In genomic region chr6:132730560-132730959, GRCh38 we compare ENCODE assay signal across 15 cellular contexts. TPM values are rescaled to one million over a fixed set of nuclear protein-coding genes. Genes with fewer than 3 reads are reported as not detected.
DNase-seq lines count a peak whose midpoint lies in the region; ATAC-seq, FAIRE-seq and TF ChIP-seq lines count a peak whose summit lies in the region.
"Had no signal": no experiment of that assay in that cellular context is flagged by ENCODE, and none has a peak within 500 bp of the region (broad histone marks: within the 10 kb centered on the region; RNA-seq: fewer than 3 reads in every experiment).

No MANE protein-coding gene starts in this region.

- no peak overlapping the region for H3K9ac ChIP-seq in astrocyte (ENCODE audit: low read length)

- H3K36me3 Mint-ChIP-seq in astrocyte (ENCODE audit: low read depth, unreplicated experiment) = no peaks in the 10 kb centered on the region
- H3K36me3 Mint-ChIP-seq: activated naive CD4-positive, alpha-beta T cell treated with anti-CD3 and anti-CD28 coated beads, Interleukin-2, amount 10 ng/mL, durations not matched to agents 7 days and 5 days; natural killer cell had no signal

- H3K27me3 ChIP-seq in astrocyte (ENCODE audit: insufficient read depth, low read length) (no peaks in the 10 kb centered on the region), hepatocyte (no peaks in the 10 kb centered on the region), stomach (no peaks in the 10 kb centered on the region), SJCRH30 (0 out of 2 replicates have a peak, but pooled peaks cover 3% of the 10 kb centered on the region)

- H3K9me2 ChIP-seq in hepatocyte (replicated peaks; ENCODE audit: insufficient read depth) = no peaks in the 10 kb centered on the region

- no peak for TF ChIP-seq POLR2A in stomach (IDR thresholded peaks at IDR 0.05)

- H3K4me3 ChIP-seq in astrocyte (ENCODE audit: insufficient read depth, low read depth, low read length) (no peak overlapping the region), hepatocyte (no peak overlapping the region), stomach (no peak overlapping the region), SJCRH30 (no peak overlapping the region)

- H3K79me2 ChIP-seq in astrocyte (ENCODE audit: insufficient read depth, low read length) (no peaks in the 10 kb centered on the region), hepatocyte (no peaks in the 10 kb centered on the region)

- no peak overlapping the region for H3K27ac Mint-ChIP-seq in astrocyte (ENCODE audit: unreplicated experiment)
- H3K27ac Mint-ChIP-seq: activated naive CD4-positive, alpha-beta T cell treated with anti-CD3 and anti-CD28 coated beads, Interleukin-2, amount 10 ng/mL, durations not matched to agents 7 days and 5 days; natural killer cell had no signal

- H3K9me3 ChIP-seq in astrocyte (ENCODE audit: insufficient read depth, low read depth, low read length) (no peaks in the 10 kb centered on the region), hepatocyte (ENCODE audit: low read depth) (no peaks in the 10 kb centered on the region), stomach (no peaks in the 10 kb centered on the region), SJCRH30 (replicated peaks) (no peaks in the 10 kb centered on the region)
- H3K9me3 ChIP-seq: Caco-2 had no signal

- TF ChIP-seq CTCF in astrocyte (IDR thresholded peaks at IDR 0.05; ENCODE audit: insufficient read depth, low read depth, low read length) (no peak), hepatocyte (IDR thresholded peaks at IDR 0.05; ENCODE audit: poor library complexity) (no peak), stomach (IDR thresholded peaks at IDR 0.05) (no peak)

- H3K27ac ChIP-seq in astrocyte (ENCODE audit: low read depth, low read length) (no peak overlapping the region), hepatocyte (peak overlapping the region; percentile 68), stomach (peak overlapping the region in 3 of 5 donors; percentile 13 to 70 (median 68)), SJCRH30 (no peak overlapping the region)
- H3K27ac ChIP-seq: VCaP had no signal

- no peak for FAIRE-seq in astrocyte (lab: Jason Lieb, UNC)
- FAIRE-seq: frontal cortex had no signal

- DNase-seq in H4 (ENCODE audit: low spot score) (peak; percentile 74), astrocyte (ENCODE audit: low read depth) (peak; percentile 43), hepatocyte (ENCODE audit: low spot score) (peak; percentile 53), stomach (no peak), SJCRH30 (no peak)
- DNase-seq: activated naive CD4-positive, alpha-beta T cell treated with anti-CD3 and anti-CD28 coated beads, Interleukin-2, amount 10 ng/mL, durations not matched to agents 7 days and 5 days; Caco-2; left cardiac atrium; natural killer cell; NCI-H2081 treated with DMSO at 0.1 percent for 48 hours had no signal

- no peaks in the 10 kb centered on the region for H4K20me1 ChIP-seq in astrocyte (ENCODE audit: insufficient read depth, low read length)
- H4K20me1 ChIP-seq in hepatocyte (ENCODE audit: insufficient read depth, poor library complexity, severe bottlenecking) = no peaks in the 10 kb centered on the region

- 47% methylated on average over 3 of the region's 3 CpGs for WGBS in hepatocyte (ENCODE audit: low lambda C conversion rate, missing lambda C conversion rate)
- WGBS in stomach, 5 donors = 25 to 34% (median 28%) methylated on average over 3 of the region's 3 CpGs

- H3K4me3 Mint-ChIP-seq in astrocyte (ENCODE audit: unreplicated experiment) = no peak overlapping the region
- H3K4me3 Mint-ChIP-seq: activated naive CD4-positive, alpha-beta T cell treated with anti-CD3 and anti-CD28 coated beads, Interleukin-2, amount 10 ng/mL, durations not matched to agents 7 days and 5 days; natural killer cell had no signal

- ATAC-seq in HG03469 (IDR thresholded peaks at IDR 0.05; ENCODE audit: unreplicated experiment) (no peak), GM18517 (IDR thresholded peaks at IDR 0.05; ENCODE audit: unreplicated experiment) (no peak)
- ATAC-seq: left cardiac atrium, natural killer cell, SK-N-SH treated with all-trans-retinoic acid at 6 μM for 48 hours had no signal

- H3K36me3 ChIP-seq in astrocyte (ENCODE audit: insufficient read depth, low read length) (no peaks in the 10 kb centered on the region), hepatocyte (replicated peaks; ENCODE audit: insufficient read depth, low read depth) (no peaks in the 10 kb centered on the region), stomach (no peaks in the 10 kb centered on the region), SJCRH30 (no peaks in the 10 kb centered on the region)

- intact Hi-C loops in stomach (cut with DNase I; ENCODE audit: low total_unique reads) = no loop called here

- H2AFZ ChIP-seq in astrocyte (ENCODE audit: low read depth, low read length) (no peak overlapping the region), hepatocyte (no peak overlapping the region)

- H3K4me1 ChIP-seq in astrocyte (ENCODE audit: insufficient read depth, low read length) = no peaks in the 10 kb centered on the region
- peaks cover 13% of the 10 kb centered on the region for H3K4me1 ChIP-seq in hepatocyte (ENCODE audit: insufficient read depth)
- H3K4me1 ChIP-seq in stomach = peaks cover 5 to 50% (median 19%) of the 10 kb centered on the region in 4 donors
- H3K4me1 ChIP-seq in SJCRH30 = no peaks in the 10 kb centered on the region
- H3K4me1 ChIP-seq: Caco-2 had no signal

- no peaks in the 10 kb centered on the region for H3K27me3 Mint-ChIP-seq in astrocyte (ENCODE audit: low read depth, unreplicated experiment)
- H3K27me3 Mint-ChIP-seq: activated naive CD4-positive, alpha-beta T cell treated with anti-CD3 and anti-CD28 coated beads, Interleukin-2, amount 10 ng/mL, durations not matched to agents 7 days and 5 days had no signal

- no peak for TF ChIP-seq EP300 in stomach (IDR thresholded peaks at IDR 0.05)

- no peaks in the 10 kb centered on the region for H3K9me3 Mint-ChIP-seq in astrocyte (ENCODE audit: unreplicated experiment)
- H3K9me3 Mint-ChIP-seq: activated naive CD4-positive, alpha-beta T cell treated with anti-CD3 and anti-CD28 coated beads, Interleukin-2, amount 10 ng/mL, durations not matched to agents 7 days and 5 days; natural killer cell had no signal

- no peak overlapping the region for H3K4me2 ChIP-seq in astrocyte (ENCODE audit: low read length)
- peak overlapping the region; percentile 9 for H3K4me2 ChIP-seq in hepatocyte

- no peaks in the 10 kb centered on the region for H3K4me1 Mint-ChIP-seq in astrocyte (ENCODE audit: low read depth, unreplicated experiment)
- H3K4me1 Mint-ChIP-seq: natural killer cell had no signal

RNA-seq across cellular contexts. Expression of gene VNN1, which starts 16.7 kb away (rescaled TPM):
- not detected in 2 replicates for total RNA-seq in H4 (2014; rRNA removed; shearing (Covaris generic))
- 0.07 TPM in 1 of 2 replicates, not detected in the other for total RNA-seq in astrocyte
- total RNA-seq in hepatocyte = 1.2 and 1.4 TPM in 2 replicates
- 0.46 and 0.93 TPM in 2 replicates for polyA plus RNA-seq in hepatocyte
- 10 to 100 TPM in 1 of 5 donors, 1 to 10 TPM in 3, not detected in 1; 2.3 to 52.2 (median 3.3) TPM for total RNA-seq in stomach
- polyA plus RNA-seq in stomach = 1 to 10 TPM; 1.1 to 1.4 (median 1.2) TPM
- total RNA-seq in SJCRH30 (2014; rRNA removed; shearing (Covaris generic)) = 0.10 TPM in 1 of 2 replicates, not detected in the other
- total RNA-seq: Caco-2 had no signal

RNA-seq across cellular contexts. Expression of gene VNN2, which starts 27.1 kb away (rescaled TPM):
- 0.10 and 0.68 TPM in 2 replicates for total RNA-seq in H4 (2014; rRNA removed; shearing (Covaris generic))
- total RNA-seq in astrocyte (0.18 TPM in 1 of 2 replicates, not detected in the other), hepatocyte (4.0 and 6.8 TPM in 2 replicates), stomach (1 to 10 TPM in 3 of 5 donors, under 1 TPM in 1, not detected in 1; 0.45 to 9.5 (median 3.3) TPM)
- polyA plus RNA-seq in hepatocyte (1.1 and 1.9 TPM in 2 replicates), stomach (1 to 10 TPM; 1.4 to 6.1 (median 3.7) TPM)
- 0.30 and 0.36 TPM in 2 replicates for total RNA-seq in SJCRH30 (2014; rRNA removed; shearing (Covaris generic))
- total RNA-seq: Caco-2 had no signal

Comparison
In these comparisons a context has a peak if more than half of its experiments do, and no peak if none do; other contexts are left out.
1. DNase-seq: peak in H4 (single experiment), astrocyte (single experiment) and hepatocyte (single experiment); none in stomach (single experiment) and SJCRH30 (0 of 2).
2. H3K27ac ChIP-seq: peak in hepatocyte (single experiment) and stomach (3 of 5); none in astrocyte (single experiment) and SJCRH30 (single experiment).